10 cellular contexts compared by ENCODE assay signal in genomic region chr2:85524567-85524923, GRCh38. TPM values are rescaled to one million over a fixed set of nuclear protein-coding genes. Genes with fewer than 3 reads are reported as not detected.
DNase-seq lines count a peak whose midpoint lies in the region; ATAC-seq and TF ChIP-seq lines count a peak whose summit lies in the region.
"Had no signal": no experiment of that assay in that cellular context is flagged by ENCODE, and none has a peak within 500 bp of the region (broad histone marks: within the 10 kb centered on the region; RNA-seq: fewer than 3 reads in every experiment).

No MANE protein-coding gene starts in this region.

- H3K4me1 Mint-ChIP-seq in CD8-positive, alpha-beta memory T cell, result no peaks in the 10 kb centered on the region

- H3K9me3 Mint-ChIP-seq in CD8-positive, alpha-beta memory T cell, result no peaks in the 10 kb centered on the region

- no peaks in the 10 kb centered on the region for H3K36me3 ChIP-seq in CD8-positive, alpha-beta memory T cell (ENCODE audit: insufficient read depth, low read length)
- H3K36me3 ChIP-seq in Panc1 (ENCODE audit: control insufficient read depth, insufficient read depth, low read length) (no peaks in the 10 kb centered on the region), heart right ventricle (no peaks in the 10 kb centered on the region), rectal smooth muscle tissue (ENCODE audit: control insufficient read depth, insufficient read depth, low read length) (no peaks in the 10 kb centered on the region), MG63 (no peaks in the 10 kb centered on the region), colonic mucosa (no peaks in the 10 kb centered on the region)

- intact Hi-C loops in Panc1 (cut with micrococcal nuclease; ENCODE audit: unreplicated experiment) (no loop called here), heart right ventricle (cut with DNase I) (no loop called here), colonic mucosa (cut with DNase I) (no loop called here)

- DNase-seq in CD8-positive, alpha-beta memory T cell, result no peak
- DNase-seq in Panc1 (ENCODE audit: low read depth, low spot score) (no peak), heart right ventricle (no peak), MG63 (no peak), NCI-H1436 treated with DMSO at 0.1 percent for 48 hours (lab: John Stamatoyannopoulos, UW) (no peak), colonic mucosa (no peak), NCI-H2171 (lab: John Stamatoyannopoulos, UW) (no peak)
- DNase-seq: activated naive CD4-positive, alpha-beta T cell; DMS79 treated with DMSO at 0.1 percent for 48 hours had no signal

- 29 to 30% methylated on average over 4 of the region's 4 CpGs for WGBS in heart right ventricle, 2 donors

- no peak overlapping the region for H3K4me3 ChIP-seq in CD8-positive, alpha-beta memory T cell (ENCODE audit: low read length)
- H3K4me3 ChIP-seq in Panc1 (ENCODE audit: low read depth in 2 of 2, low read length in 2 of 2) (peak overlapping the region in 1 of 2 experiments; percentile 14; a peak in 2 of 4 replicates), heart right ventricle (peak overlapping the region in 1 of 10 donors; percentile 1), rectal smooth muscle tissue (ENCODE audit: low read length) (no peak overlapping the region), MG63 (no peak overlapping the region), colonic mucosa (no peak overlapping the region)

- no peaks in the 10 kb centered on the region for H3K36me3 Mint-ChIP-seq in CD8-positive, alpha-beta memory T cell

- H3K4me1 ChIP-seq in CD8-positive, alpha-beta memory T cell (ENCODE audit: insufficient read depth, low read length), result no peaks in the 10 kb centered on the region
- H3K4me1 ChIP-seq in Panc1 (ENCODE audit: control insufficient read depth, insufficient read depth, low read length), result peaks cover 55% of the 10 kb centered on the region
- H3K4me1 ChIP-seq in heart right ventricle, result peaks cover 7 to 28% (median 20%) of the 10 kb centered on the region in 9 donors
- H3K4me1 ChIP-seq in rectal smooth muscle tissue (ENCODE audit: control insufficient read depth, insufficient read depth, low read length), result peaks cover 19% of the 10 kb centered on the region
- no peaks in the 10 kb centered on the region for H3K4me1 ChIP-seq in colonic mucosa

- peaks cover 3 to 27% of the 10 kb centered on the region in 2 donors for H3K27me3 Mint-ChIP-seq in CD8-positive, alpha-beta memory T cell

- CTCF ChIA-PET in CD8-positive, alpha-beta memory T cell (lab: Charles Lee), result interaction anchor here (1.3 kb wide), 1 partner anchor 28 kb away, joined by 3 read pairs; no protein-coding TSS in a partner anchor
- CTCF ChIA-PET in Panc1 (lab: Charles Lee), result no interaction called here

- no peaks in the 10 kb centered on the region for H3K27me3 ChIP-seq in CD8-positive, alpha-beta memory T cell (ENCODE audit: insufficient read depth, low read length, poor library complexity, severe bottlenecking)
- H3K27me3 ChIP-seq in Panc1 (ENCODE audit: control insufficient read depth, insufficient read depth, low read length), result no peaks in the 10 kb centered on the region
- H3K27me3 ChIP-seq in heart right ventricle, result no peaks in the 10 kb centered on the region
- no peaks in the 10 kb centered on the region for H3K27me3 ChIP-seq in rectal smooth muscle tissue (ENCODE audit: control insufficient read depth, insufficient read depth, low read length)
- H3K27me3 ChIP-seq in MG63, result no peaks in the 10 kb centered on the region
- H3K27me3 ChIP-seq in colonic mucosa, result no peaks in the 10 kb centered on the region

- peak; percentile 76 for ATAC-seq in Panc1
- ATAC-seq in heart right ventricle, result peak; percentile 61 to 84 (median 72)

- in situ Hi-C loops in Panc1 (cut with HindIII; ENCODE audit: low pct_unique_long_range_greater_than_20kb, low sequenced_read_pairs), result no loop called here

- peak overlapping the region; percentile 24 for H3K27ac ChIP-seq in CD8-positive, alpha-beta memory T cell (ENCODE audit: low read depth, low read length)
- H3K27ac ChIP-seq in Panc1 (ENCODE audit: low read length) (peak overlapping the region; percentile 89), heart right ventricle (peak overlapping the region; percentile 9 to 76 (median 66)), rectal smooth muscle tissue (ENCODE audit: low read depth, low read length) (peak overlapping the region; percentile 75), colonic mucosa (no peak overlapping the region)

- H3K9ac ChIP-seq in rectal smooth muscle tissue (ENCODE audit: low read length) (no peak overlapping the region), colonic mucosa (ENCODE audit: low read depth in 2 of 2, low read length in 2 of 2) (peak overlapping the region in 1 of 2 donors; percentile 49)

- POLR2A ChIA-PET in CD8-positive, alpha-beta memory T cell (lab: Charles Lee), result no interaction called here
- POLR2A ChIA-PET in Panc1 (lab: Charles Lee), result interaction anchor here (0.6 to 2.7 kb wide), 6 partner anchors 8 to 18 kb away, joined by 3 to 8 read pairs (median 4); partner anchors contain the start of gene MAT2A

- H3K27ac Mint-ChIP-seq in CD8-positive, alpha-beta memory T cell, result no peak overlapping the region

- H3K4me3 Mint-ChIP-seq in CD8-positive, alpha-beta memory T cell, result no peak overlapping the region

- H3K9me3 ChIP-seq in CD8-positive, alpha-beta memory T cell (ENCODE audit: low read length), result no peaks in the 10 kb centered on the region
- H3K9me3 ChIP-seq in Panc1 (ENCODE audit: control insufficient read depth, insufficient read depth, low read depth, low read length) (no peaks in the 10 kb centered on the region), heart right ventricle (no peaks in the 10 kb centered on the region), MG63 (no peaks in the 10 kb centered on the region), colonic mucosa (no peaks in the 10 kb centered on the region)

- TF ChIP-seq CTCF in Panc1 (IDR thresholded peaks at IDR 0.05) (no peak), heart right ventricle (IDR thresholded peaks at IDR 0.05) (no peak), colonic mucosa (IDR thresholded peaks at IDR 0.05) (no peak)

- no TSS peak for BruUV-seq in Panc1 (replicated peaks; lab: Mats Ljungman, UMichigan)

RNA-seq across cellular contexts. Expression of gene MAT2A, which starts 14.4 kb away (rescaled TPM):
- total RNA-seq in CD8-positive, alpha-beta memory T cell, result 100 to 1,000 TPM; 371 to 376 TPM
- 121 TPM for polyA plus RNA-seq in CD8-positive, alpha-beta memory T cell
- total RNA-seq in Panc1 (2021; ENCODE audit: unreplicated experiment), result 547 TPM
- 391 TPM for polyA plus RNA-seq in Panc1 (2012; ENCODE audit: insufficient read length)
- 100 to 1,000 TPM in 8 of 10 donors, 10 to 100 TPM in 2; 94.5 to 460 (median 129) TPM for total RNA-seq in heart right ventricle
- polyA plus RNA-seq in heart right ventricle, result 10 to 100 TPM; 81.7 to 93.4 TPM
- total RNA-seq in MG63 (2014; rRNA removed; shearing (Covaris generic); ENCODE audit: low replicate concordance), result 116 and 137 TPM in 2 replicates
- total RNA-seq in colonic mucosa, result 100 to 1,000 TPM; 105 to 156 TPM

RNA-seq across cellular contexts. Expression of gene GGCX, which starts 36.7 kb away (rescaled TPM):
- 10 to 100 TPM; 22.3 to 23.3 TPM for total RNA-seq in CD8-positive, alpha-beta memory T cell
- 15.7 TPM for polyA plus RNA-seq in CD8-positive, alpha-beta memory T cell
- total RNA-seq in Panc1 (2021; ENCODE audit: unreplicated experiment) (64.1 TPM), heart right ventricle (10 to 100 TPM; 18.2 to 31.1 (median 21.6) TPM), colonic mucosa (10 to 100 TPM; 25.7 to 49.9 TPM)
- 44.9 TPM for polyA plus RNA-seq in Panc1 (2012; ENCODE audit: insufficient read length)
- polyA plus RNA-seq in heart right ventricle, result 10 to 100 TPM; 14.0 to 24.5 TPM
- 28.9 and 45.6 TPM in 2 replicates for total RNA-seq in MG63 (2014; rRNA removed; shearing (Covaris generic); ENCODE audit: low replicate concordance)

RNA-seq across cellular contexts. Expression of gene VAMP8, which starts 52.8 kb away (rescaled TPM):
- 10 to 100 TPM; 94.4 to 95.4 TPM for total RNA-seq in CD8-positive, alpha-beta memory T cell
- 355 TPM for polyA plus RNA-seq in CD8-positive, alpha-beta memory T cell
- total RNA-seq in Panc1 (2021; ENCODE audit: unreplicated experiment), result 93.2 TPM
- 113 TPM for polyA plus RNA-seq in Panc1 (2012; ENCODE audit: insufficient read length)
- total RNA-seq in heart right ventricle, result 10 to 100 TPM in 5 of 10 donors, 1 to 10 TPM in 5; 4.9 to 56.8 (median 9.2) TPM
- polyA plus RNA-seq in heart right ventricle, result 10 to 100 TPM; 16.4 to 26.6 TPM
- not detected in 2 replicates for total RNA-seq in MG63 (2014; rRNA removed; shearing (Covaris generic); ENCODE audit: low replicate concordance)
- total RNA-seq in colonic mucosa, result 100 to 1,000 TPM; 185 to 222 TPM

RNA-seq across cellular contexts. Expression of gene VAMP5, which starts 59.7 kb away (rescaled TPM):
- 10 to 100 TPM; 26.4 to 28.0 TPM for total RNA-seq in CD8-positive, alpha-beta memory T cell
- 151 TPM for polyA plus RNA-seq in CD8-positive, alpha-beta memory T cell
- total RNA-seq in Panc1 (2021; ENCODE audit: unreplicated experiment), result 21.3 TPM
- polyA plus RNA-seq in Panc1 (2012; ENCODE audit: insufficient read length), result 47.7 TPM
- total RNA-seq in heart right ventricle, result 100 to 1,000 TPM in 1 of 10 donors, 10 to 100 TPM in 9; 25.8 to 146 (median 35.5) TPM
- 100 to 1,000 TPM in 1 of 2 donors, 10 to 100 TPM in 1; 79.6 to 131 TPM for polyA plus RNA-seq in heart right ventricle
- total RNA-seq in MG63 (2014; rRNA removed; shearing (Covaris generic); ENCODE audit: low replicate concordance), result 8.3 and 76.7 TPM in 2 replicates
- 10 to 100 TPM; 14.0 to 16.9 TPM for total RNA-seq in colonic mucosa
